Comparison of ENCODE assay signal across 8 cellular contexts in genomic region chr6:31114970-31115849, GRCh38. TPM values are rescaled to one million over a fixed set of nuclear protein-coding genes. Genes with fewer than 3 reads are reported as not detected.
DNase-seq lines count a peak whose midpoint lies in the region; ATAC-seq, FAIRE-seq and TF ChIP-seq lines count a peak whose summit lies in the region.

No MANE protein-coding gene starts in this region.

- DNase-seq in HFF-Myc (ENCODE audit: extremely low read depth, low read depth) (no peak), astrocyte of the hippocampus (ENCODE audit: low read depth, low spot score) (peak; percentile 69), keratinocyte (ENCODE audit: low read depth, low spot score) (no peak), NCI-H1436 treated with DMSO at 0.1 percent for 48 hours (lab: John Stamatoyannopoulos, UW) (no peak)
- no peak for DNase-seq in activated CD4-positive, alpha-beta T cell treated with anti-CD3 and anti-CD28 coated beads for 48 hours

- dilution Hi-C loops in keratinocyte (cut with MboI; ENCODE audit: extremely low pct_ligation_motif_present, low sequenced_read_pairs), result no loop called here

- ATAC-seq in GM21619 (IDR thresholded peaks at IDR 0.05; ENCODE audit: unreplicated experiment), result no peak
- no peak for ATAC-seq in HG03520 (IDR thresholded peaks at IDR 0.05; ENCODE audit: unreplicated experiment)

- no peak for FAIRE-seq in keratinocyte (lab: Jason Lieb, UNC)

- H3K9me1 ChIP-seq in keratinocyte (ENCODE audit: control insufficient read depth, extremely low read depth, insufficient read depth, low read length), result no peaks in the 10 kb centered on the region

- peaks cover 35% of the 10 kb centered on the region for H3K79me2 ChIP-seq in keratinocyte (ENCODE audit: control insufficient read depth, insufficient read depth, low read length)

- peak overlapping the region; percentile 89 for H3K9ac ChIP-seq in keratinocyte (ENCODE audit: control insufficient read depth, extremely low read depth, insufficient read depth, low read length)

- TF ChIP-seq CTCF in HFF-Myc (IDR thresholded peaks at IDR 0.05; ENCODE audit: low read depth, low read length, missing control alignments) (peak; percentile 27), keratinocyte (optimal IDR thresholded peaks at IDR 0.05 in 1 of 3, IDR thresholded peaks at IDR 0.05 in 1 of 3, conservative IDR thresholded peaks at IDR 0.05 in 1 of 3; ENCODE audit: extremely low read depth in 1 of 3, insufficient read depth in 2 of 3, low read length in 3 of 3) (peak in 2 of 3 experiments; percentile 56 to 59)

- H3K27ac ChIP-seq in keratinocyte (ENCODE audit: control insufficient read depth, insufficient read depth, low read length) (peak overlapping the region; percentile 91), temporal lobe (ENCODE audit: low read depth, low read length) (peak overlapping the region; percentile 48)

- H2AFZ ChIP-seq in keratinocyte (ENCODE audit: control insufficient read depth, low read length), result peak overlapping the region; percentile 39

- H3K36me3 ChIP-seq in keratinocyte (ENCODE audit: control insufficient read depth in 2 of 2, extremely low read depth in 1 of 2, insufficient read depth in 2 of 2, low read length in 2 of 2), result peaks cover 8 to 10% of the 10 kb centered on the region in 2 experiments

- no peaks in the 10 kb centered on the region for H3K27me3 ChIP-seq in keratinocyte (ENCODE audit: control insufficient read depth, extremely low read depth, insufficient read depth, low read length)

- H3K4me2 ChIP-seq in keratinocyte (ENCODE audit: control insufficient read depth, extremely low read depth, insufficient read depth, low read depth, low read length), result peak overlapping the region; percentile 99

- H3K4me1 ChIP-seq in keratinocyte (ENCODE audit: control insufficient read depth, extremely low read depth, insufficient read depth, low read length), result peaks cover 38% of the 10 kb centered on the region

- H3K9me3 ChIP-seq in keratinocyte (ENCODE audit: control insufficient read depth, low read depth, low read length), result no peaks in the 10 kb centered on the region

- H3K4me3 ChIP-seq in HFF-Myc (replicated peaks; ENCODE audit: low read depth, low read length) (peak overlapping the region; percentile 1; the same call in 1 of the 2 replicates), keratinocyte (ENCODE audit: control insufficient read depth in 2 of 3, extremely low read depth in 1 of 3, insufficient read depth in 2 of 3, low read depth in 1 of 3, low read length in 3 of 3) (peak overlapping the region; percentile 57 to 85 (median 82))

- H4K20me1 ChIP-seq in keratinocyte (ENCODE audit: control insufficient read depth, extremely low read depth, insufficient read depth, low read length), result no peaks in the 10 kb centered on the region

RNA-seq across cellular contexts. Expression of gene PSORS1C1, which starts 0.6 kb away (rescaled TPM):
- polyA plus RNA-seq in keratinocyte, result 3.6 to 9.4 TPM (median 5.7 TPM) in 3 replicates
- 14.3 TPM for polyA plus RNA-seq in keratinocyte (2011; ENCODE audit: low read depth)
- 6.9 and 9.2 TPM in 2 replicates for polyA plus RNA-seq in keratinocyte (2011; cell fraction: cytosol; rRNA removed)
- polyA plus RNA-seq in keratinocyte (2011; cell fraction: nucleus; rRNA removed), result 15.8 and 28.1 TPM in 2 replicates
- 6.0 and 34.2 TPM in 2 replicates for polyA plus RNA-seq in keratinocyte (2012; ENCODE audit: low replicate concordance)
- polyA minus RNA-seq in keratinocyte, result 7.4 to 41.0 TPM (median 10.7 TPM) in 3 replicates
- polyA minus RNA-seq in keratinocyte (2011; cell fraction: cytosol; rRNA and poly(A)+ RNA removed), result not detected
- 6.0 and 6.8 TPM in 2 replicates for polyA minus RNA-seq in keratinocyte (2011; cell fraction: nucleus; rRNA and poly(A)+ RNA removed)
- total RNA-seq in temporal lobe, result not detected

RNA-seq across cellular contexts. Expression of gene C6orf15, which starts 2.8 kb away (rescaled TPM):
- polyA plus RNA-seq in keratinocyte, result 0.08 to 0.35 TPM (median 0.30 TPM) in 3 replicates
- 3.8 TPM for polyA plus RNA-seq in keratinocyte (2011; ENCODE audit: low read depth)
- polyA plus RNA-seq in keratinocyte (2011; cell fraction: cytosol; rRNA removed), result 0.36 and 0.79 TPM in 2 replicates
- polyA plus RNA-seq in keratinocyte (2011; cell fraction: nucleus; rRNA removed), result 1.1 and 1.9 TPM in 2 replicates
- polyA plus RNA-seq in keratinocyte (2012; ENCODE audit: low replicate concordance), result 0.39 and 17.1 TPM in 2 replicates
- polyA minus RNA-seq in keratinocyte, result not detected in 3 replicates
- not detected for polyA minus RNA-seq in keratinocyte (2011; cell fraction: cytosol; rRNA and poly(A)+ RNA removed)
- polyA minus RNA-seq in keratinocyte (2011; cell fraction: nucleus; rRNA and poly(A)+ RNA removed), result 1.2 TPM in 1 of 2 replicates, not detected in the other
- not detected for total RNA-seq in temporal lobe

RNA-seq across cellular contexts. Expression of gene CDSN, which starts 5.0 kb away (rescaled TPM):
- polyA plus RNA-seq in keratinocyte, result 4.0 to 8.3 TPM (median 5.0 TPM) in 3 replicates
- polyA plus RNA-seq in keratinocyte (2011; ENCODE audit: low read depth), result 128 TPM
- polyA plus RNA-seq in keratinocyte (2011; cell fraction: cytosol; rRNA removed), result 3.6 and 7.7 TPM in 2 replicates
- 22.1 and 37.1 TPM in 2 replicates for polyA plus RNA-seq in keratinocyte (2011; cell fraction: nucleus; rRNA removed)
- polyA plus RNA-seq in keratinocyte (2012; ENCODE audit: low replicate concordance), result 10.7 and 646 TPM in 2 replicates
- 4.0 to 15.3 TPM (median 5.6 TPM) in 3 replicates for polyA minus RNA-seq in keratinocyte
- polyA minus RNA-seq in keratinocyte (2011; cell fraction: cytosol; rRNA and poly(A)+ RNA removed), result 7.5 TPM
- 21.0 and 31.2 TPM in 2 replicates for polyA minus RNA-seq in keratinocyte (2011; cell fraction: nucleus; rRNA and poly(A)+ RNA removed)
- not detected for total RNA-seq in temporal lobe

RNA-seq across cellular contexts. Expression of gene PSORS1C2, which starts 23.7 kb away (rescaled TPM):
- not detected in 3 replicates for polyA plus RNA-seq in keratinocyte
- polyA plus RNA-seq in keratinocyte (2011; ENCODE audit: low read depth), result 1.9 TPM
- not detected in 2 replicates for polyA plus RNA-seq in keratinocyte (2011; cell fraction: cytosol; rRNA removed)
- 0.12 TPM in 1 of 2 replicates, not detected in the other for polyA plus RNA-seq in keratinocyte (2011; cell fraction: nucleus; rRNA removed)
- polyA plus RNA-seq in keratinocyte (2012; ENCODE audit: low replicate concordance), result 0.31 and 15.8 TPM in 2 replicates
- polyA minus RNA-seq in keratinocyte, result not detected in 3 replicates
- polyA minus RNA-seq in keratinocyte (2011; cell fraction: cytosol; rRNA and poly(A)+ RNA removed), result not detected
- not detected in 2 replicates for polyA minus RNA-seq in keratinocyte (2011; cell fraction: nucleus; rRNA and poly(A)+ RNA removed)
- not detected for total RNA-seq in temporal lobe

RNA-seq across cellular contexts. Expression of gene CCHCR1, which starts 42.4 kb away (rescaled TPM):
- polyA plus RNA-seq in keratinocyte, result 7.0 to 8.4 TPM (median 7.5 TPM) in 3 replicates
- 6.8 TPM for polyA plus RNA-seq in keratinocyte (2011; ENCODE audit: low read depth)
- 2.7 and 4.5 TPM in 2 replicates for polyA plus RNA-seq in keratinocyte (2011; cell fraction: cytosol; rRNA removed)
- polyA plus RNA-seq in keratinocyte (2011; cell fraction: nucleus; rRNA removed), result 11.5 and 15.2 TPM in 2 replicates
- 6.0 and 9.9 TPM in 2 replicates for polyA plus RNA-seq in keratinocyte (2012; ENCODE audit: low replicate concordance)
- 6.0 to 9.9 TPM (median 7.1 TPM) in 3 replicates for polyA minus RNA-seq in keratinocyte
- 7.1 TPM for polyA minus RNA-seq in keratinocyte (2011; cell fraction: cytosol; rRNA and poly(A)+ RNA removed)
- polyA minus RNA-seq in keratinocyte (2011; cell fraction: nucleus; rRNA and poly(A)+ RNA removed), result 5.0 and 6.3 TPM in 2 replicates
- 6.1 TPM for total RNA-seq in temporal lobe
